In the genomic region with DNA sequence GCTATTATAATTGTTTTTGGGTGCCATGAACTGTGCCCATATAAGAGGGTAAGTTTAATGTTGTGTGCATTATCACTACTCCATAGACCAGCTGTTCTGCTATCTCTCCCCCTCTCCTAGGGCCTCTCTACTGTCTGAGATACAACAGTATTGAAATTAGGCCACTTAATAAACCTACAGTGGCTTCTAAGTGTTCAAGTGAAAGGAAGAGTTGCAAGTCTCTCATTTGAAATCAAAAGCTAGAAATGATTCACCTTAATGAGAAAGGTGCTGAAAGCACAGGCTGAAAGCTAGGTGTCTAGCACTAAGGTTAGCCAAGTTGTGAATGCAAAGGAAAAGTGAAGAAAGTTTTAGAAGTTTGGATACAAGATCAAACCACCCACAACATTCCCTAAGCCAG, we compare ENCODE assay signal across 18 cellular contexts.
"Had no signal": no experiment of that assay in that cellular context is flagged by ENCODE, and none has a peak within 500 bp of the region (broad histone marks: within the 10 kb centered on the region; RNA-seq: fewer than 3 reads in every experiment).

No MANE protein-coding gene starts in this region.

- H3K27me3 ChIP-seq: body of pancreas, ovary, right lobe of liver, stomach, upper lobe of right lung had no signal

- H3K4me1 Mint-ChIP-seq: WTC11 had no signal

- ATAC-seq: body of pancreas, right lobe of liver, upper lobe of right lung, WTC11 had no signal

- H3K36me3 ChIP-seq: left ventricle myocardium inferior, ovary, right lobe of liver, thoracic aorta, upper lobe of right lung had no signal

- H3K9me3 ChIP-seq: body of pancreas, ovary, right lobe of liver, thoracic aorta, upper lobe of right lung had no signal

- H3K4me3 ChIP-seq: body of pancreas, left ventricle myocardium inferior, ovary, right lobe of liver, stomach, thoracic aorta, upper lobe of right lung had no signal

- H3K27me3 Mint-ChIP-seq: activated naive CD8-positive, alpha-beta T cell treated with anti-CD3 and anti-CD28 coated beads for 36 hours; naive B cell had no signal

- H3K4me1 ChIP-seq: right lobe of liver, stomach, upper lobe of right lung had no signal

- DNase-seq: activated CD4-positive, alpha-beta T cell treated with anti-CD3 and anti-CD28 coated beads for 48 hours; activated CD8-positive, alpha-beta memory T cell treated with anti-CD3 and anti-CD28 coated beads for 24 hours; activated naive CD8-positive, alpha-beta T cell treated with anti-CD3 and anti-CD28 coated beads for 36 hours; amygdala; body of pancreas; caudate nucleus; hippocampal formation; left ventricle myocardium inferior; naive B cell; ovary; right lobe of liver; stomach; upper lobe of right lung had no signal

- FAIRE-seq: colon, endometrium, TTC549 had no signal

- H3K27ac Mint-ChIP-seq: activated naive CD8-positive, alpha-beta T cell treated with anti-CD3 and anti-CD28 coated beads for 36 hours; WTC11 had no signal

- H3K4me3 Mint-ChIP-seq: activated naive CD8-positive, alpha-beta T cell treated with anti-CD3 and anti-CD28 coated beads for 36 hours; naive B cell; WTC11 had no signal

- H3K27ac ChIP-seq: body of pancreas, left ventricle myocardium inferior, ovary, right lobe of liver, stomach, thoracic aorta, upper lobe of right lung had no signal
